16 cellular contexts compared by ENCODE assay signal in the genomic region with DNA sequence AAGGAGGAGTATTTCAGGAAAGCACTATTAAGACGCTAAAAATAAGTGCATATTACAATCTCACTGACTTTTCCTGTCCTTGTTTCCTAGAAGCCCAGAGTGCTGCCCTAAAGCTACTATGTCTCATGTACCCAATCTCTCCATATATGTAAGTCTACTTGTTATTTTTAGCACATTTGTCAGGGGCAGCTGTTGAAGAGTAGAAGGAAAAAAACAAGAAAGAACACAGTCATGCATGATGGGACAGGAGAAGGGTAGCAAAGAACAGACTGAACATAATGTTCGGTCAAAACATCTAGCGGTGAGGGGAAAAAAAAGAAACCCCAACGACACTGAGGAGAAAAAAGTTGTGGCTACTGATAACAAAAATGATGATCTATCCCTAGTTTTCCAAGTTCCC. TPM values are rescaled to one million over a fixed set of nuclear protein-coding genes. Genes with fewer than 3 reads are reported as not detected.
"Had no signal": no experiment of that assay in that cellular context is flagged by ENCODE, and none has a peak within 500 bp of the region (broad histone marks: within the 10 kb centered on the region; RNA-seq: fewer than 3 reads in every experiment).

No MANE protein-coding gene starts in this region.

- H3K4me1 Mint-ChIP-seq: stimulated activated memory B cell treated with anti-CD40 and anti-IgM and Interleukin-4, amounts not matched to agents 10 μg/mL and 1 μg/mL and 100 μg/mL, for 72 hours had no signal

- ATAC-seq: activated naive CD8-positive, alpha-beta T cell treated with anti-CD3 and anti-CD28 coated beads, Interleukin-2, amount 50 U/mL, for 24 hours; SK-N-SH treated with all-trans-retinoic acid at 6 μM for 48 hours; stimulated activated memory B cell treated with anti-CD40 and anti-IgM and Interleukin-4, amounts not matched to agents 10 μg/mL and 1 μg/mL and 100 μg/mL, for 72 hours had no signal

- H3K27me3 Mint-ChIP-seq: activated naive CD8-positive, alpha-beta T cell treated with anti-CD3 and anti-CD28 coated beads, Interleukin-2, amount 50 U/mL, for 24 hours had no signal

- H3K4me3 Mint-ChIP-seq: activated naive CD4-positive, alpha-beta T cell treated with anti-CD3 and anti-CD28 coated beads for 36 hours; activated naive CD8-positive, alpha-beta T cell treated with anti-CD3 and anti-CD28 coated beads, Interleukin-2, amount 50 U/mL, for 24 hours; stimulated activated memory B cell treated with anti-CD40 and anti-IgM and Interleukin-4, amounts not matched to agents 10 μg/mL and 1 μg/mL and 100 μg/mL, for 72 hours had no signal

- H3K27me3 ChIP-seq: hepatocyte, sigmoid colon, transverse colon had no signal

- H3K27ac Mint-ChIP-seq: activated naive CD4-positive, alpha-beta T cell treated with anti-CD3 and anti-CD28 coated beads for 36 hours; activated naive CD8-positive, alpha-beta T cell treated with anti-CD3 and anti-CD28 coated beads, Interleukin-2, amount 50 U/mL, for 24 hours; activated T-helper 2 cell treated with anti-CD3 and anti-CD28 coated beads, Interferon-gamma antibody, Interleukin-2, Interleukin-4, amounts not matched to agents 10 μg/mL and 5 μg/mL and 100 μg/mL, durations not matched to agents 14 hours and 24 hours and 36 hours; stimulated activated memory B cell treated with anti-CD40 and anti-IgM and Interleukin-4, amounts not matched to agents 10 μg/mL and 1 μg/mL and 100 μg/mL, for 72 hours had no signal

- H3K4me3 ChIP-seq: hepatocyte, prostate gland, sigmoid colon, transverse colon had no signal

- H3K4me1 ChIP-seq: prostate gland, transverse colon had no signal

- H3K9me3 Mint-ChIP-seq: activated naive CD4-positive, alpha-beta T cell treated with anti-CD3 and anti-CD28 coated beads for 36 hours; activated naive CD8-positive, alpha-beta T cell treated with anti-CD3 and anti-CD28 coated beads, Interleukin-2, amount 50 U/mL, for 24 hours; activated T-helper 2 cell treated with anti-CD3 and anti-CD28 coated beads, Interferon-gamma antibody, Interleukin-2, Interleukin-4, amounts not matched to agents 10 μg/mL and 5 μg/mL and 100 μg/mL, durations not matched to agents 14 hours and 24 hours and 36 hours; stimulated activated memory B cell treated with anti-CD40 and anti-IgM and Interleukin-4, amounts not matched to agents 10 μg/mL and 1 μg/mL and 100 μg/mL, for 72 hours had no signal

- H3K4me2 ChIP-seq: hepatocyte had no signal

- H3K36me3 Mint-ChIP-seq: stimulated activated memory B cell treated with anti-CD40 and anti-IgM and Interleukin-4, amounts not matched to agents 10 μg/mL and 1 μg/mL and 100 μg/mL, for 72 hours had no signal

- H3K9me3 ChIP-seq: prostate gland, sigmoid colon, transverse colon had no signal

- DNase-seq: activated CD4-positive, alpha-beta T cell treated with anti-CD3 and anti-CD28 coated beads, Interleukin-2, amount 50 U/mL, for 4 hours; activated CD4-positive, CD25-positive, alpha-beta regulatory T cell treated with anti-CD3 and anti-CD28 coated beads, Interleukin-2, amount 50 U/mL, for 72 hours; activated naive CD4-positive, alpha-beta T cell treated with anti-CD3 and anti-CD28 coated beads for 36 hours; activated naive CD8-positive, alpha-beta T cell treated with anti-CD3 and anti-CD28 coated beads, Interleukin-2, amount 50 U/mL, for 24 hours; aorta; islet precursor cell; mesendoderm; sigmoid colon; stimulated activated CD4-positive, alpha-beta T cell treated with anti-CD3 and anti-CD28 coated beads, Interleukin-2, amount 100 ng/mL, for 48 hours; T-helper 1 cell; transverse colon had no signal

- H2AFZ ChIP-seq: hepatocyte had no signal

- H3K27ac ChIP-seq: hepatocyte, prostate gland, sigmoid colon, transverse colon had no signal

RNA-seq across cellular contexts. Expression of gene STYK1, which starts 35.0 kb away (rescaled TPM):
- total RNA-seq: activated naive CD4-positive, alpha-beta T cell treated with anti-CD3 and anti-CD28 coated beads for 36 hours; activated T-helper 2 cell treated with anti-CD3 and anti-CD28 coated beads, Interferon-gamma antibody, Interleukin-2, Interleukin-4, amounts not matched to agents 10 μg/mL and 5 μg/mL and 100 μg/mL, durations not matched to agents 14 hours and 24 hours and 36 hours had no signal
